ENCODE assay signal across 19 cellular contexts in the genomic region with DNA sequence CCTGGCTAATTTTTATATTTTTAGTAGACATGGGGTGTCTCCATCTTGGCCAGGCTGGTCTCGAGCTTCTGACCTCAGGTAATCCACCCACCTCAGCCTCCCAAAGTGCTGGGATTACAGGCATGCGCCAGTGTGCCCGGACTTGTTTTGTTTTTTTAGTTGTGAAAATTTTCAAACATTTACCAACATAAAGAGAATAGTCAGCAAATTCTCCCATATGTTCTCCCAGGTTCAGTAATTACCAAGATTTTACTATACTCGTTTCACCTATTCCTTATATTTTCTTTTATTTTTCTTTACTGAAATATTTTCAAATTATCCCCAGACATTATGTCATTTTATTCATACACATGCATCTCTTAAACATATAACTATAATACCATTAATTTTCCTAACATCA.
DNase-seq lines count a peak whose midpoint lies in the region; ATAC-seq, FAIRE-seq and TF ChIP-seq lines count a peak whose summit lies in the region.
"Had no signal": no experiment of that assay in that cellular context is flagged by ENCODE, and none has a peak within 500 bp of the region (broad histone marks: within the 10 kb centered on the region; RNA-seq: fewer than 3 reads in every experiment).

No MANE protein-coding gene starts in this region.

- no peaks in the 10 kb centered on the region for H3K36me3 ChIP-seq in HepG2 (replicated peaks in 1 of 2; ENCODE audit: control insufficient read depth in 1 of 2, insufficient read depth in 2 of 2, low read length in 2 of 2)
- H3K36me3 ChIP-seq in right lobe of liver: no peaks in the 10 kb centered on the region
- H3K36me3 ChIP-seq in K562 (ENCODE audit: control insufficient read depth, insufficient read depth, low read length): no peaks in the 10 kb centered on the region
- H3K36me3 ChIP-seq in kidney (ENCODE audit: control insufficient read depth in 1 of 2, insufficient read depth in 2 of 2, low read length in 2 of 2): no peaks in the 10 kb centered on the region

- BruUV-seq in HepG2 (replicated peaks; lab: Mats Ljungman, UMichigan) (no TSS peak), K562 (replicated peaks; lab: Mats Ljungman, UMichigan) (no TSS peak)

- no peaks in the 10 kb centered on the region for H3K9me3 Mint-ChIP-seq in activated naive CD4-positive, alpha-beta T cell treated with anti-CD3 and anti-CD28 coated beads for 36 hours
- H3K9me3 Mint-ChIP-seq: CD4-positive, alpha-beta memory T cell had no signal

- no peaks in the 10 kb centered on the region for H3K27me3 Mint-ChIP-seq in activated naive CD4-positive, alpha-beta T cell treated with anti-CD3 and anti-CD28 coated beads for 36 hours (ENCODE audit: low read depth)
- H3K27me3 Mint-ChIP-seq: CD4-positive, alpha-beta memory T cell had no signal

- no peak for TF ChIP-seq EP300 in HepG2 (IDR thresholded peaks at IDR 0.05; ENCODE audit: low read depth in 2 of 2, low read length in 2 of 2)
- TF ChIP-seq EP300 in HepG2 (CRISPR knock-in tag; IDR thresholded peaks at IDR 0.05; ENCODE audit: borderline replicate concordance): no peak
- no peak for TF ChIP-seq EP300 in K562 (IDR thresholded peaks at IDR 0.05; ENCODE audit: low read length)

- H2AFZ ChIP-seq in HepG2 (ENCODE audit: low read length): no peak overlapping the region
- H2AFZ ChIP-seq in K562 (ENCODE audit: low read depth, low read length): no peak overlapping the region
- H2AFZ ChIP-seq: GM23248 had no signal

- peaks cover 12% of the 10 kb centered on the region for H3K4me1 ChIP-seq in HepG2 (ENCODE audit: insufficient read depth, low read length)
- peaks cover 0 to 26% (median 7%) of the 10 kb centered on the region in 4 donors for H3K4me1 ChIP-seq in right lobe of liver
- no peaks in the 10 kb centered on the region for H3K4me1 ChIP-seq in K562 (replicated peaks in 1 of 2; ENCODE audit: control insufficient read depth in 2 of 2, insufficient read depth in 2 of 2, low read length in 2 of 2)
- no peaks in the 10 kb centered on the region for H3K4me1 ChIP-seq in kidney (ENCODE audit: control insufficient read depth in 1 of 2, insufficient read depth in 1 of 2, low read depth in 1 of 2, low read length in 2 of 2)

- 98% methylated on average over 4 of the region's 4 CpGs for WGBS in HepG2 (ENCODE audit: low lambda C conversion rate)
- WGBS in right lobe of liver (ENCODE audit: insufficient coverage, low coverage, low lambda C conversion rate, missing lambda C conversion rate): 84% methylated on average over 4 of the region's 4 CpGs
- 7% methylated on average over 4 of the region's 4 CpGs for WGBS in K562 (ENCODE audit: insufficient coverage, low coverage, missing lambda C conversion rate)

- H3K4me3 Mint-ChIP-seq in activated naive CD4-positive, alpha-beta T cell treated with anti-CD3 and anti-CD28 coated beads for 36 hours: no peak overlapping the region
- H3K4me3 Mint-ChIP-seq: CD4-positive, alpha-beta memory T cell had no signal

- peaks cover 2% of the 10 kb centered on the region for H3K4me1 Mint-ChIP-seq in activated naive CD4-positive, alpha-beta T cell treated with anti-CD3 and anti-CD28 coated beads for 36 hours (ENCODE audit: low read depth)

- TF ChIP-seq RAD21 in HepG2 (CRISPR knock-in tag; IDR thresholded peaks at IDR 0.05) (no peak), K562 (CRISPR knock-in tag; conservative IDR thresholded peaks at IDR 0.05 in 1 of 2, IDR thresholded peaks at IDR 0.05 in 1 of 2) (no peak)

- no peak for ATAC-seq in HepG2
- no peak for ATAC-seq in right lobe of liver
- no peak for ATAC-seq in K562
- no peak for ATAC-seq in HG03354 (IDR thresholded peaks at IDR 0.05; ENCODE audit: poor library complexity, severe bottlenecking, unreplicated experiment)

- H3K27ac ChIP-seq in HepG2 (ENCODE audit: extremely low read length, insufficient read depth, low read length): no peak overlapping the region
- no peak overlapping the region for H3K27ac ChIP-seq in right lobe of liver
- H3K27ac ChIP-seq in K562 (ENCODE audit: extremely low read depth, low read depth, low read length): no peak overlapping the region
- H3K27ac ChIP-seq in kidney (ENCODE audit: low read depth in 2 of 2, low read length in 2 of 2): no peak overlapping the region
- H3K27ac ChIP-seq: 22Rv1, GM23248 had no signal

- DNase-seq in HepG2 (ENCODE audit: low spot score) (no peak), right lobe of liver (no peak), K562 (ENCODE audit: extremely low read depth in 1 of 4, low spot score in 3 of 4) (no peak), kidney (no peak), RPMI8226 (no peak)
- no peak for DNase-seq in activated naive CD4-positive, alpha-beta T cell treated with anti-CD3 and anti-CD28 coated beads for 36 hours
- DNase-seq: C1 segment of cervical spinal cord; Calu3; CD4-positive, alpha-beta memory T cell; COR-L47; DMS53; DMS79 treated with DMSO at 0.1 percent for 48 hours; GM23248; H7; HCEC 1CT had no signal

- H3K4me3 ChIP-seq in HepG2 (replicated peaks in 1 of 3; ENCODE audit: insufficient read depth in 1 of 3, low read depth in 2 of 3, low read length in 3 of 3) (no peak overlapping the region), right lobe of liver (no peak overlapping the region), K562 (no peak overlapping the region), kidney (ENCODE audit: low read length in 2 of 2) (no peak overlapping the region)
- H3K4me3 ChIP-seq: GM23248 had no signal

- H4K20me1 ChIP-seq in HepG2 (ENCODE audit: insufficient read depth, low read length): no peaks in the 10 kb centered on the region
- H4K20me1 ChIP-seq in K562 (replicated peaks; ENCODE audit: control insufficient read depth, insufficient read depth, low read length): no peaks in the 10 kb centered on the region

- CTCF ChIA-PET in HepG2 (lab: Yijun Ruan, JAX; ENCODE audit: low intra/inter-chr PET ratio, low total read pairs): no interaction called here
- CTCF ChIA-PET in K562 (lab: Yijun Ruan, JAX; ENCODE audit: low intra/inter-chr PET ratio): no interaction called here
- CTCF ChIA-PET in activated naive CD4-positive, alpha-beta T cell treated with anti-CD3 and anti-CD28 coated beads for 36 hours (lab: Charles Lee): no interaction called here

- H3K27ac Mint-ChIP-seq in activated naive CD4-positive, alpha-beta T cell treated with anti-CD3 and anti-CD28 coated beads for 36 hours: no peak overlapping the region
- H3K27ac Mint-ChIP-seq: CD4-positive, alpha-beta memory T cell had no signal

- in situ Hi-C loops in HepG2 (cut with HindIII; ENCODE audit: extremely low pct_ligation_motif_present, low pct_unique_long_range_greater_than_20kb) (no loop called here), K562 (cut with MboI) (no loop called here)

- intact Hi-C loops in HepG2 (cut with micrococcal nuclease; ENCODE audit: unreplicated experiment): no loop called here
- intact Hi-C loops in right lobe of liver (cut with DNase I): no loop called here
- intact Hi-C loops in K562 (cut with micrococcal nuclease): no loop called here
- intact Hi-C loops in kidney (cut with DNase I): no loop called here
- intact Hi-C loops in activated naive CD4-positive, alpha-beta T cell treated with anti-CD3 and anti-CD28 coated beads for 36 hours (cut with micrococcal nuclease): no loop called here

- no peaks in the 10 kb centered on the region for H3K9me3 ChIP-seq in HepG2 (ENCODE audit: low read length)
- no peaks in the 10 kb centered on the region for H3K9me3 ChIP-seq in right lobe of liver
- H3K9me3 ChIP-seq in K562 (replicated peaks; ENCODE audit: control insufficient read depth, insufficient read depth, low read depth, low read length): no peaks in the 10 kb centered on the region
- no peaks in the 10 kb centered on the region for H3K9me3 ChIP-seq in kidney (ENCODE audit: control insufficient read depth in 1 of 2, low read length in 2 of 2)

- H3K36me3 Mint-ChIP-seq in activated naive CD4-positive, alpha-beta T cell treated with anti-CD3 and anti-CD28 coated beads for 36 hours (ENCODE audit: low read depth): peaks cover 5% of the 10 kb centered on the region

- no peak for TF ChIP-seq POLR2A in HepG2 (IDR thresholded peaks at IDR 0.05; ENCODE audit: insufficient read depth in 1 of 2, low read depth in 2 of 2, low read length in 2 of 2)
- no peak for TF ChIP-seq POLR2A in right lobe of liver (IDR thresholded peaks at IDR 0.05)
- TF ChIP-seq POLR2A in K562 (conservative IDR thresholded peaks at IDR 0.05): no peak

- no peaks in the 10 kb centered on the region for H3K9me1 ChIP-seq in K562 (ENCODE audit: control insufficient read depth, insufficient read depth, low read length)

- H3K27me3 ChIP-seq in HepG2 (ENCODE audit: control insufficient read depth in 1 of 2, insufficient read depth in 2 of 2, low read length in 2 of 2) (no peaks in the 10 kb centered on the region), right lobe of liver (no peaks in the 10 kb centered on the region), K562 (ENCODE audit: control insufficient read depth in 2 of 2, insufficient read depth in 2 of 2, low read length in 2 of 2) (no peaks in the 10 kb centered on the region; a peak in 1 of 5 replicates)

- no peak overlapping the region for H3K9ac ChIP-seq in HepG2 (ENCODE audit: insufficient read depth, low read depth, low read length)
- H3K9ac ChIP-seq in K562 (ENCODE audit: insufficient read depth in 1 of 2, low read depth in 2 of 2, low read length in 2 of 2): no peak overlapping the region
- no peak overlapping the region for H3K9ac ChIP-seq in kidney (ENCODE audit: low read length in 2 of 2)
- H3K9ac ChIP-seq: GM23248 had no signal

- H3K79me2 ChIP-seq in HepG2 (ENCODE audit: insufficient read depth, low read length): no peaks in the 10 kb centered on the region
- no peaks in the 10 kb centered on the region for H3K79me2 ChIP-seq in K562 (ENCODE audit: control insufficient read depth, insufficient read depth, low read length)

- FAIRE-seq in HepG2 (lab: Jason Lieb, UNC) (no peak), K562 (lab: Jason Lieb, UNC) (no peak), kidney (lab: Jason Lieb, UNC) (peak; percentile 62)
- FAIRE-seq: GM12892, H1 had no signal

- POLR2A ChIA-PET in HepG2 (lab: Yijun Ruan, JAX) (no interaction called here), K562 (lab: Yijun Ruan, JAX) (no interaction called here)

- no peak for TF ChIP-seq CTCF in HepG2 (CRISPR knock-in tag; IDR thresholded peaks at IDR 0.05)
- no peak for TF ChIP-seq CTCF in right lobe of liver (IDR thresholded peaks at IDR 0.05)
- no peak for TF ChIP-seq CTCF in K562 (IDR thresholded peaks at IDR 0.05 in 2 of 3, conservative IDR thresholded peaks at IDR 0.05 in 1 of 3; ENCODE audit: insufficient read depth in 2 of 3, low read depth in 1 of 3, low read length in 3 of 3)
- TF ChIP-seq CTCF in kidney (IDR thresholded peaks at IDR 0.05; ENCODE audit: borderline replicate concordance, extremely low read depth, insufficient read depth): no peak

- H3K4me2 ChIP-seq in HepG2 (ENCODE audit: low read depth, low read length) (no peak overlapping the region), K562 (ENCODE audit: insufficient read depth, low read length) (no peak overlapping the region)

TF ChIP-seq in HepG2, 621 proteins besides CTCF, POLR2A, EP300 and RAD21 (continues in another document):
- TF ChIP-seq MAFF (IDR thresholded peaks at IDR 0.05; ENCODE audit: low read depth, low read length) (0 out of 2 replicates have a peak, but pooled peaks have one; percentile 28), HDAC2 (CRISPR knock-in tag; IDR thresholded peaks at IDR 0.05) (no peak)

TF ChIP-seq in K562, 482 proteins besides CTCF, POLR2A, EP300 and RAD21 (continues in another document):
- TF ChIP-seq ZNF316 (IDR thresholded peaks at IDR 0.05): peak; percentile 63; the same call in 1 of the 2 replicates
- TF ChIP-seq C11orf30 (IDR thresholded peaks at IDR 0.05; ENCODE audit: low read depth): peak; percentile 36; the same call in 1 of the 2 replicates
